ENCODE assay signal across 3 cellular contexts in genomic region chr4:106046083-106046482, GRCh38.
TF ChIP-seq lines count a peak whose summit lies in the region.

No MANE protein-coding gene starts in this region.

TF ChIP-seq in HepG2, 621 proteins besides CTCF, POLR2A, EP300 and RAD21:
- TF ChIP-seq KLF16 (CRISPR knock-in tag; IDR thresholded peaks at IDR 0.05) = no peak
- peak; percentile 88 to 94 for TF ChIP-seq MAFK (conservative IDR thresholded peaks at IDR 0.05 in 1 of 2, IDR thresholded peaks at IDR 0.05 in 1 of 2; ENCODE audit: low read length in 2 of 2)
- no peak for TF ChIP-seq NR3C1 (CRISPR knock-in tag; IDR thresholded peaks at IDR 0.05)
- TF ChIP-seq MED13 (CRISPR knock-in tag; IDR thresholded peaks at IDR 0.05) = no peak
- peak; percentile 91 for TF ChIP-seq MAFF (IDR thresholded peaks at IDR 0.05; ENCODE audit: low read depth, low read length)
TF ChIP-seq in HepG2: peak in this region for 2.

TF ChIP-seq in IMR-90, 13 proteins besides CTCF, POLR2A, EP300 and RAD21:
- peak; percentile 91 for TF ChIP-seq MAFK (IDR thresholded peaks at IDR 0.05; ENCODE audit: low read depth, low read length)
- no peak for TF ChIP-seq CEBPB (IDR thresholded peaks at IDR 0.05; ENCODE audit: low read depth, low read length)

TF ChIP-seq in H1, 55 proteins besides CTCF, POLR2A, EP300 and RAD21:
- TF ChIP-seq POLR2AphosphoS5 (IDR thresholded peaks at IDR 0.05; ENCODE audit: low read depth, low read length) (no peak), PHF8 (conservative IDR thresholded peaks at IDR 0.05; ENCODE audit: low read depth, low read length) (no peak), FOSL1 (IDR thresholded peaks at IDR 0.05; ENCODE audit: insufficient read depth, low read depth, low read length) (no peak), GABPA (IDR thresholded peaks at IDR 0.05; ENCODE audit: borderline replicate concordance, insufficient read depth, low read length) (no peak), MAFK (IDR thresholded peaks at IDR 0.05; ENCODE audit: low read depth, low read length) (peak; percentile 9; the same call in 1 of the 2 replicates), KDM1A (IDR thresholded peaks at IDR 0.05; ENCODE audit: borderline replicate concordance, low read length) (no peak), SRF (IDR thresholded peaks at IDR 0.05; ENCODE audit: low read depth, low read length) (no peak), BACH1 (IDR thresholded peaks at IDR 0.05; ENCODE audit: low read length) (no peak)
